Comparison of ENCODE assay signal across 13 cellular contexts in genomic region chr3:53513556-53514190, GRCh38. TPM values are rescaled to one million over a fixed set of nuclear protein-coding genes. Genes with fewer than 3 reads are reported as not detected.
DNase-seq lines count a peak whose midpoint lies in the region; ATAC-seq and TF ChIP-seq lines count a peak whose summit lies in the region.
"Had no signal": no experiment of that assay in that cellular context is flagged by ENCODE, and none has a peak within 500 bp of the region (broad histone marks: within the 10 kb centered on the region; RNA-seq: fewer than 3 reads in every experiment).

No MANE protein-coding gene starts in this region.

- peak; percentile 47 for TF ChIP-seq CTCF in 22Rv1 (IDR thresholded peaks at IDR 0.05)
- TF ChIP-seq CTCF in GM12875 (IDR thresholded peaks at IDR 0.05; ENCODE audit: borderline replicate concordance, insufficient read depth, low read depth, low read length): peak; percentile 46; the same call in 1 of the 2 replicates
- TF ChIP-seq CTCF in chondrocyte (IDR thresholded peaks at IDR 0.05): peak; percentile 27

- ATAC-seq in HG03025 (IDR thresholded peaks at IDR 0.05; ENCODE audit: low FRiP score, unreplicated experiment) (no peak), GM18505 (IDR thresholded peaks at IDR 0.05; ENCODE audit: unreplicated experiment) (no peak), GM21423 (IDR thresholded peaks at IDR 0.05; ENCODE audit: unreplicated experiment) (no peak)
- ATAC-seq: effector memory CD8-positive, alpha-beta T cell; natural killer cell had no signal

- H3K27me3 Mint-ChIP-seq in chondrocyte (ENCODE audit: low read depth): peaks cover 29% of the 10 kb centered on the region

- no peak overlapping the region for H3K27ac Mint-ChIP-seq in chondrocyte (ENCODE audit: unreplicated experiment)
- H3K27ac Mint-ChIP-seq: effector memory CD8-positive, alpha-beta T cell; natural killer cell had no signal

- TF ChIP-seq POLR2A in GM18505 (IDR thresholded peaks at IDR 0.05; ENCODE audit: borderline replicate concordance, extremely low read depth, insufficient read depth, insufficient read length): no peak

- H3K9me3 Mint-ChIP-seq in chondrocyte (ENCODE audit: low read depth): no peaks in the 10 kb centered on the region
- H3K9me3 Mint-ChIP-seq: effector memory CD8-positive, alpha-beta T cell; natural killer cell had no signal

- no peak overlapping the region for H3K27ac ChIP-seq in 22Rv1

- peak; percentile 16 for DNase-seq in M059J (ENCODE audit: low read depth)
- DNase-seq in chondrocyte (ENCODE audit: low spot score): no peak
- DNase-seq in T-helper 9 cell: no peak
- DNase-seq: activated naive CD4-positive, alpha-beta T cell treated with anti-CD3 and anti-CD28 coated beads, Interleukin-2, amount 50 U/mL, for 16 hours; effector memory CD8-positive, alpha-beta T cell; KBM-7; natural killer cell; substantia nigra had no signal

- no peaks in the 10 kb centered on the region for H3K4me1 Mint-ChIP-seq in chondrocyte (ENCODE audit: low read depth)
- H3K4me1 Mint-ChIP-seq: natural killer cell had no signal

- H3K4me3 ChIP-seq in GM12875 (ENCODE audit: low read depth, low read length): no peak overlapping the region

- H3K36me3 Mint-ChIP-seq in chondrocyte (ENCODE audit: low read depth): no peaks in the 10 kb centered on the region
- H3K36me3 Mint-ChIP-seq: natural killer cell had no signal

- no peak overlapping the region for H3K4me3 Mint-ChIP-seq in chondrocyte (ENCODE audit: unreplicated experiment)
- H3K4me3 Mint-ChIP-seq: effector memory CD8-positive, alpha-beta T cell; natural killer cell had no signal

RNA-seq across cellular contexts. Expression of gene CACNA1D, which starts 19.3 kb away (rescaled TPM):
- not detected in 2 replicates for total RNA-seq in M059J (2014; rRNA removed; shearing (Covaris generic))
- 0.95 to 3.9 TPM (median 1.8 TPM) in 3 replicates for total RNA-seq in chondrocyte
